In the genomic region with DNA sequence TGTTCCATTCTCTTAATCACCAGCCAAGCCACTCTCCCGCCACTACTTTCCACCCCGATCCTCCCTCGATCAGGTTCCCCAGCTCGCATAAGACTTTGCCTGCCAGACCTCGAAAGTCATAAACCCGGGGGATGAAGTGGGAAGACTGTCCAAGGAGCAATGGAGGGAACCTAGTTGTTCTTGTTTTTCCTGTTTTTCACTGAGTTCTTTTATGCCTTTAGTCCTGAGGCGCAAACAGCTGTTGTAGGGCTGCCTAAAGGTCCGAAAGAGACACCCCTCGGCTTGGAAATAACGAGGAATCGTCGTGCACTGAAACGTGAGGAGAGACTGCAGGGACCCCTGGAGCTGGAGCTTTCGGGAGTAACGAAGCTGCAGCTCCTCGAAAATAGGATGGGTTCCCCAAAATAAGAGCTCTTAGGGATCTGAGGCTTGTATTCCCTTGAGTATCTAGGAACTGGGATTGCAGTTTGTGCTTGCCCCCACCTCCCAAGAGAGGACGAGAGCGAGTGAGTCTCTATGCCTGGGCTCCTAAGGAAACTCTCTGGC, we compare ENCODE assay signal across 1 cellular context.
TF ChIP-seq lines count a peak whose summit lies in the region.

No MANE protein-coding gene starts in this region.

TF ChIP-seq in WTC11, 78 proteins besides CTCF, POLR2A, EP300 and RAD21:
- TF ChIP-seq, protein P1, sequence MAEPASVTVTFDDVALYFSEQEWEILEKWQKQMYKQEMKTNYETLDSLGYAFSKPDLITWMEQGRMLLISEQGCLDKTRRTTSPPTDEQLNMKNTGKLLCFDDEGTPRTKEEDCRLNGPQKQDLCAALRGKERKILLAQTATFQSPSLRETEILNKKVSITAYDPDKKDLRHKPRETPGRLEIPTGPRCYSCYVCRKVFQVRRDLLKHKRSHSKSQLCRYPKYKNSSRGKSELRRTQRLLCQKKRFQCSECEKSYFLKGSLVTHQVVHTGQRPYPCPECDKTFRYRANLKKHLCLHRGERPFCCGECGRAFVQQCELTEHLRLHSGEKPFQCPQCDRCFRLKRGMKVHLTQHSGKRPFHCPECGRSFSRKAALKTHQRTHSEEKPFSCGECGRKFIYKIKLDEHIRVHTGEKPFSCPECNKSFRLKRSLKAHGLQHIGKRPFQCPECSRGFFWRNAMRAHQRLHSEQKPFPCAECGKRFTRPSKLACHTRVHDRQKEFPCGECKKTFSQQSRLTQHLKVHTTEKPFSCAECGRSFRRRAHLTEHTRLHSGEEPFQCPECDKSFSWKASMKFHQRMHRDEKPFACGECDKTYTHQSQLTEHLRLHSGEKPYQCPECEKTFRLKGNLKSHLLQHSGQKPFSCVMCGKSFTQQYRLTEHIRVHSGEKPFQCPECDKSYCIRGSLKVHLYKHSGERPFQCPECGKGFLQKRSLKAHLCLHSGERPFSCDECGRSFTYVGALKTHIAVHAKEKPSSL (CRISPR knock-in tag; conservative IDR thresholded peaks at IDR 0.05) = no peak
- TF ChIP-seq ATF1 (CRISPR knock-in tag; IDR thresholded peaks at IDR 0.05) = no peak
- no peak for TF ChIP-seq ZNF232 (CRISPR knock-in tag; IDR thresholded peaks at IDR 0.05)
- TF ChIP-seq, protein P2, sequence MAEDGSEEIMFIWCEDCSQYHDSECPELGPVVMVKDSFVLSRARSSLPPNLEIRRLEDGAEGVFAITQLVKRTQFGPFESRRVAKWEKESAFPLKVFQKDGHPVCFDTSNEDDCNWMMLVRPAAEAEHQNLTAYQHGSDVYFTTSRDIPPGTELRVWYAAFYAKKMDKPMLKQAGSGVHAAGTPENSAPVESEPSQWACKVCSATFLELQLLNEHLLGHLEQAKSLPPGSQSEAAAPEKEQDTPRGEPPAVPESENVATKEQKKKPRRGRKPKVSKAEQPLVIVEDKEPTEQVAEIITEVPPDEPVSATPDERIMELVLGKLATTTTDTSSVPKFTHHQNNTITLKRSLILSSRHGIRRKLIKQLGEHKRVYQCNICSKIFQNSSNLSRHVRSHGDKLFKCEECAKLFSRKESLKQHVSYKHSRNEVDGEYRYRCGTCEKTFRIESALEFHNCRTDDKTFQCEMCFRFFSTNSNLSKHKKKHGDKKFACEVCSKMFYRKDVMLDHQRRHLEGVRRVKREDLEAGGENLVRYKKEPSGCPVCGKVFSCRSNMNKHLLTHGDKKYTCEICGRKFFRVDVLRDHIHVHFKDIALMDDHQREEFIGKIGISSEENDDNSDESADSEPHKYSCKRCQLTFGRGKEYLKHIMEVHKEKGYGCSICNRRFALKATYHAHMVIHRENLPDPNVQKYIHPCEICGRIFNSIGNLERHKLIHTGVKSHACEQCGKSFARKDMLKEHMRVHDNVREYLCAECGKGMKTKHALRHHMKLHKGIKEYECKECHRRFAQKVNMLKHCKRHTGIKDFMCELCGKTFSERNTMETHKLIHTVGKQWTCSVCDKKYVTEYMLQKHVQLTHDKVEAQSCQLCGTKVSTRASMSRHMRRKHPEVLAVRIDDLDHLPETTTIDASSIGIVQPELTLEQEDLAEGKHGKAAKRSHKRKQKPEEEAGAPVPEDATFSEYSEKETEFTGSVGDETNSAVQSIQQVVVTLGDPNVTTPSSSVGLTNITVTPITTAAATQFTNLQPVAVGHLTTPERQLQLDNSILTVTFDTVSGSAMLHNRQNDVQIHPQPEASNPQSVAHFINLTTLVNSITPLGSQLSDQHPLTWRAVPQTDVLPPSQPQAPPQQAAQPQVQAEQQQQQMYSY (CRISPR knock-in tag; IDR thresholded peaks at IDR 0.05) = no peak
- TF ChIP-seq, protein P3, sequence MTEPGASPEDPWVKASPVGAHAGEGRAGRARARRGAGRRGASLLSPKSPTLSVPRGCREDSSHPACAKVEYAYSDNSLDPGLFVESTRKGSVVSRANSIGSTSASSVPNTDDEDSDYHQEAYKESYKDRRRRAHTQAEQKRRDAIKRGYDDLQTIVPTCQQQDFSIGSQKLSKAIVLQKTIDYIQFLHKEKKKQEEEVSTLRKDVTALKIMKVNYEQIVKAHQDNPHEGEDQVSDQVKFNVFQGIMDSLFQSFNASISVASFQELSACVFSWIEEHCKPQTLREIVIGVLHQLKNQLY (CRISPR knock-in tag; IDR thresholded peaks at IDR 0.05) = no peak
- TF ChIP-seq IRF2 (CRISPR knock-in tag; IDR thresholded peaks at IDR 0.05; ENCODE audit: borderline replicate concordance, low read depth) = no peak
- TF ChIP-seq, protein P4, sequence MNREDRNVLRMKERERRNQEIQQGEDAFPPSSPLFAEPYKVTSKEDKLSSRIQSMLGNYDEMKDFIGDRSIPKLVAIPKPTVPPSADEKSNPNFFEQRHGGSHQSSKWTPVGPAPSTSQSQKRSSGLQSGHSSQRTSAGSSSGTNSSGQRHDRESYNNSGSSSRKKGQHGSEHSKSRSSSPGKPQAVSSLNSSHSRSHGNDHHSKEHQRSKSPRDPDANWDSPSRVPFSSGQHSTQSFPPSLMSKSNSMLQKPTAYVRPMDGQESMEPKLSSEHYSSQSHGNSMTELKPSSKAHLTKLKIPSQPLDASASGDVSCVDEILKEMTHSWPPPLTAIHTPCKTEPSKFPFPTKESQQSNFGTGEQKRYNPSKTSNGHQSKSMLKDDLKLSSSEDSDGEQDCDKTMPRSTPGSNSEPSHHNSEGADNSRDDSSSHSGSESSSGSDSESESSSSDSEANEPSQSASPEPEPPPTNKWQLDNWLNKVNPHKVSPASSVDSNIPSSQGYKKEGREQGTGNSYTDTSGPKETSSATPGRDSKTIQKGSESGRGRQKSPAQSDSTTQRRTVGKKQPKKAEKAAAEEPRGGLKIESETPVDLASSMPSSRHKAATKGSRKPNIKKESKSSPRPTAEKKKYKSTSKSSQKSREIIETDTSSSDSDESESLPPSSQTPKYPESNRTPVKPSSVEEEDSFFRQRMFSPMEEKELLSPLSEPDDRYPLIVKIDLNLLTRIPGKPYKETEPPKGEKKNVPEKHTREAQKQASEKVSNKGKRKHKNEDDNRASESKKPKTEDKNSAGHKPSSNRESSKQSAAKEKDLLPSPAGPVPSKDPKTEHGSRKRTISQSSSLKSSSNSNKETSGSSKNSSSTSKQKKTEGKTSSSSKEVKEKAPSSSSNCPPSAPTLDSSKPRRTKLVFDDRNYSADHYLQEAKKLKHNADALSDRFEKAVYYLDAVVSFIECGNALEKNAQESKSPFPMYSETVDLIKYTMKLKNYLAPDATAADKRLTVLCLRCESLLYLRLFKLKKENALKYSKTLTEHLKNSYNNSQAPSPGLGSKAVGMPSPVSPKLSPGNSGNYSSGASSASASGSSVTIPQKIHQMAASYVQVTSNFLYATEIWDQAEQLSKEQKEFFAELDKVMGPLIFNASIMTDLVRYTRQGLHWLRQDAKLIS (CRISPR knock-in tag; IDR thresholded peaks at IDR 0.05; ENCODE audit: borderline replicate concordance) = no peak
- TF ChIP-seq, protein P5, sequence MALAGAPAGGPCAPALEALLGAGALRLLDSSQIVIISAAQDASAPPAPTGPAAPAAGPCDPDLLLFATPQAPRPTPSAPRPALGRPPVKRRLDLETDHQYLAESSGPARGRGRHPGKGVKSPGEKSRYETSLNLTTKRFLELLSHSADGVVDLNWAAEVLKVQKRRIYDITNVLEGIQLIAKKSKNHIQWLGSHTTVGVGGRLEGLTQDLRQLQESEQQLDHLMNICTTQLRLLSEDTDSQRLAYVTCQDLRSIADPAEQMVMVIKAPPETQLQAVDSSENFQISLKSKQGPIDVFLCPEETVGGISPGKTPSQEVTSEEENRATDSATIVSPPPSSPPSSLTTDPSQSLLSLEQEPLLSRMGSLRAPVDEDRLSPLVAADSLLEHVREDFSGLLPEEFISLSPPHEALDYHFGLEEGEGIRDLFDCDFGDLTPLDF (CRISPR knock-in tag; IDR thresholded peaks at IDR 0.05) = no peak
- TF ChIP-seq, protein P6, sequence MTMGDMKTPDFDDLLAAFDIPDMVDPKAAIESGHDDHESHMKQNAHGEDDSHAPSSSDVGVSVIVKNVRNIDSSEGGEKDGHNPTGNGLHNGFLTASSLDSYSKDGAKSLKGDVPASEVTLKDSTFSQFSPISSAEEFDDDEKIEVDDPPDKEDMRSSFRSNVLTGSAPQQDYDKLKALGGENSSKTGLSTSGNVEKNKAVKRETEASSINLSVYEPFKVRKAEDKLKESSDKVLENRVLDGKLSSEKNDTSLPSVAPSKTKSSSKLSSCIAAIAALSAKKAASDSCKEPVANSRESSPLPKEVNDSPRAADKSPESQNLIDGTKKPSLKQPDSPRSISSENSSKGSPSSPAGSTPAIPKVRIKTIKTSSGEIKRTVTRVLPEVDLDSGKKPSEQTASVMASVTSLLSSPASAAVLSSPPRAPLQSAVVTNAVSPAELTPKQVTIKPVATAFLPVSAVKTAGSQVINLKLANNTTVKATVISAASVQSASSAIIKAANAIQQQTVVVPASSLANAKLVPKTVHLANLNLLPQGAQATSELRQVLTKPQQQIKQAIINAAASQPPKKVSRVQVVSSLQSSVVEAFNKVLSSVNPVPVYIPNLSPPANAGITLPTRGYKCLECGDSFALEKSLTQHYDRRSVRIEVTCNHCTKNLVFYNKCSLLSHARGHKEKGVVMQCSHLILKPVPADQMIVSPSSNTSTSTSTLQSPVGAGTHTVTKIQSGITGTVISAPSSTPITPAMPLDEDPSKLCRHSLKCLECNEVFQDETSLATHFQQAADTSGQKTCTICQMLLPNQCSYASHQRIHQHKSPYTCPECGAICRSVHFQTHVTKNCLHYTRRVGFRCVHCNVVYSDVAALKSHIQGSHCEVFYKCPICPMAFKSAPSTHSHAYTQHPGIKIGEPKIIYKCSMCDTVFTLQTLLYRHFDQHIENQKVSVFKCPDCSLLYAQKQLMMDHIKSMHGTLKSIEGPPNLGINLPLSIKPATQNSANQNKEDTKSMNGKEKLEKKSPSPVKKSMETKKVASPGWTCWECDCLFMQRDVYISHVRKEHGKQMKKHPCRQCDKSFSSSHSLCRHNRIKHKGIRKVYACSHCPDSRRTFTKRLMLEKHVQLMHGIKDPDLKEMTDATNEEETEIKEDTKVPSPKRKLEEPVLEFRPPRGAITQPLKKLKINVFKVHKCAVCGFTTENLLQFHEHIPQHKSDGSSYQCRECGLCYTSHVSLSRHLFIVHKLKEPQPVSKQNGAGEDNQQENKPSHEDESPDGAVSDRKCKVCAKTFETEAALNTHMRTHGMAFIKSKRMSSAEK (CRISPR knock-in tag; IDR thresholded peaks at IDR 0.05; ENCODE audit: borderline replicate concordance) = no peak
- TF ChIP-seq, protein P7, sequence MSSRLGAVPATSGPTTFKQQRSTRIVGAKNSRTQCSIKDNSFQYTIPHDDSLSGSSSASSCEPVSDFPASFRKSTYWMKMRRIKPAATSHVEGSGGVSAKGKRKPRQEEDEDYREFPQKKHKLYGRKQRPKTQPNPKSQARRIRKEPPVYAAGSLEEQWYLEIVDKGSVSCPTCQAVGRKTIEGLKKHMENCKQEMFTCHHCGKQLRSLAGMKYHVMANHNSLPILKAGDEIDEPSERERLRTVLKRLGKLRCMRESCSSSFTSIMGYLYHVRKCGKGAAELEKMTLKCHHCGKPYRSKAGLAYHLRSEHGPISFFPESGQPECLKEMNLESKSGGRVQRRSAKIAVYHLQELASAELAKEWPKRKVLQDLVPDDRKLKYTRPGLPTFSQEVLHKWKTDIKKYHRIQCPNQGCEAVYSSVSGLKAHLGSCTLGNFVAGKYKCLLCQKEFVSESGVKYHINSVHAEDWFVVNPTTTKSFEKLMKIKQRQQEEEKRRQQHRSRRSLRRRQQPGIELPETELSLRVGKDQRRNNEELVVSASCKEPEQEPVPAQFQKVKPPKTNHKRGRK (CRISPR knock-in tag; IDR thresholded peaks at IDR 0.05; ENCODE audit: borderline replicate concordance) = no peak
- TF ChIP-seq, protein P8, sequence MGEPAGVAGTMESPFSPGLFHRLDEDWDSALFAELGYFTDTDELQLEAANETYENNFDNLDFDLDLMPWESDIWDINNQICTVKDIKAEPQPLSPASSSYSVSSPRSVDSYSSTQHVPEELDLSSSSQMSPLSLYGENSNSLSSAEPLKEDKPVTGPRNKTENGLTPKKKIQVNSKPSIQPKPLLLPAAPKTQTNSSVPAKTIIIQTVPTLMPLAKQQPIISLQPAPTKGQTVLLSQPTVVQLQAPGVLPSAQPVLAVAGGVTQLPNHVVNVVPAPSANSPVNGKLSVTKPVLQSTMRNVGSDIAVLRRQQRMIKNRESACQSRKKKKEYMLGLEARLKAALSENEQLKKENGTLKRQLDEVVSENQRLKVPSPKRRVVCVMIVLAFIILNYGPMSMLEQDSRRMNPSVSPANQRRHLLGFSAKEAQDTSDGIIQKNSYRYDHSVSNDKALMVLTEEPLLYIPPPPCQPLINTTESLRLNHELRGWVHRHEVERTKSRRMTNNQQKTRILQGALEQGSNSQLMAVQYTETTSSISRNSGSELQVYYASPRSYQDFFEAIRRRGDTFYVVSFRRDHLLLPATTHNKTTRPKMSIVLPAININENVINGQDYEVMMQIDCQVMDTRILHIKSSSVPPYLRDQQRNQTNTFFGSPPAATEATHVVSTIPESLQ (CRISPR knock-in tag; IDR thresholded peaks at IDR 0.05) = no peak
- no peak for TF ChIP-seq CBFB (CRISPR knock-in tag; IDR thresholded peaks at IDR 0.05; ENCODE audit: low read depth)
TF ChIP-seq in WTC11: peak in this region for 0.
